ENCODE assay signal across 21 cellular contexts in the genomic region with DNA sequence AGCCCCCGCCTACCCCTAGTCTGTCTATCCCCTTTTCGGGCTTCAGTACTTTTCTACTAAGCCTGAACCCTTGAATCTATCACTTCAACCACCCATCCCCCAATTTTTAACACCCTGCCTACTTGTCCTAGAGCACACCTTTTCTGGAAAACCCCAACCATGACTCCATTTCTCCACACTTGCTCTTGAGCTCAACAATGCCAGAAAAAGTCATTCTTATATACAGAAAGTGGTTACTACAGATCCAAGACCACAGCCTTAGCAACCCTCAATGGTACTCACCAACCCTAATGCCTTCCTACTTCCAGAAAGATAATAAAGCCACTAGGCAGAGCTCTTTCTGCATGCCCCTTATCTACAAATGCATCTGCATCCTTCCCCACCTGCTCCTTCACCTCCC. TPM values are rescaled to one million over a fixed set of nuclear protein-coding genes. Genes with fewer than 3 reads are reported as not detected.
DNase-seq lines count a peak whose midpoint lies in the region; ATAC-seq, FAIRE-seq and TF ChIP-seq lines count a peak whose summit lies in the region.
"Had no signal": no experiment of that assay in that cellular context is flagged by ENCODE, and none has a peak within 500 bp of the region (broad histone marks: within the 10 kb centered on the region; RNA-seq: fewer than 3 reads in every experiment).

No MANE protein-coding gene starts in this region.

- WGBS in HepG2 (ENCODE audit: low lambda C conversion rate), result 79% methylated on average over 2 of the region's 2 CpGs
- no CpG with 5 or more reads among the region's 2 CpGs for WGBS in right lobe of liver (ENCODE audit: insufficient coverage, low coverage, low lambda C conversion rate, missing lambda C conversion rate)

- in situ Hi-C loops in HepG2 (cut with HindIII; ENCODE audit: extremely low pct_ligation_motif_present, low pct_unique_long_range_greater_than_20kb), result no loop called here

- BruUV-seq in HepG2 (replicated peaks; lab: Mats Ljungman, UMichigan) (no TSS peak), PC-9 (replicated peaks; lab: Mats Ljungman, UMichigan) (no TSS peak)

- H3K27ac Mint-ChIP-seq in activated CD4-positive, alpha-beta memory T cell treated with anti-CD3 and anti-CD28 coated beads for 36 hours, result no peak overlapping the region
- H3K27ac Mint-ChIP-seq in activated CD4-positive, alpha-beta memory T cell treated with anti-CD3 and anti-CD28 coated beads, Interleukin-2, amount 10 ng/mL, durations not matched to agents 7 days and 5 days, result no peak overlapping the region
- no peak overlapping the region for H3K27ac Mint-ChIP-seq in stimulated activated naive CD8-positive, alpha-beta T cell treated with anti-CD3 and anti-CD28 coated beads, Interleukin-15, amount 100 ng/mL, for 72 hours
- H3K27ac Mint-ChIP-seq: CD8-positive, alpha-beta T cell had no signal

- H3K27me3 ChIP-seq in HepG2 (ENCODE audit: control insufficient read depth in 1 of 2, insufficient read depth in 2 of 2, low read length in 2 of 2) (no peaks in the 10 kb centered on the region), right lobe of liver (no peaks in the 10 kb centered on the region), WERI-Rb-1 (ENCODE audit: insufficient read depth, low read depth, severe bottlenecking) (no peaks in the 10 kb centered on the region), PC-9 (ENCODE audit: insufficient read depth, low read depth) (no peaks in the 10 kb centered on the region)
- H3K27me3 ChIP-seq: BLaER1 treated with 17β-estradiol and CSF1 and Interleukin-3, amounts not matched to agents 10 nM and 100 nM had no signal

- no peaks in the 10 kb centered on the region for H3K79me2 ChIP-seq in HepG2 (ENCODE audit: insufficient read depth, low read length)
- H3K79me2 ChIP-seq in PC-9 (ENCODE audit: low read depth), result no peaks in the 10 kb centered on the region

- intact Hi-C loops in activated CD4-positive, alpha-beta memory T cell treated with anti-CD3 and anti-CD28 coated beads for 36 hours (cut with micrococcal nuclease), result no loop called here
- intact Hi-C loops in HepG2 (cut with micrococcal nuclease; ENCODE audit: unreplicated experiment), result no loop called here
- intact Hi-C loops in right lobe of liver (cut with DNase I), result no loop called here
- intact Hi-C loops in PC-9 (cut with micrococcal nuclease; ENCODE audit: unreplicated experiment), result no loop called here

- TF ChIP-seq RAD21 in HepG2 (CRISPR knock-in tag; IDR thresholded peaks at IDR 0.05), result no peak

- peak; percentile 13 for DNase-seq in activated CD4-positive, alpha-beta memory T cell treated with anti-CD3 and anti-CD28 coated beads for 36 hours
- DNase-seq in activated CD4-positive, alpha-beta memory T cell treated with anti-CD3 and anti-CD28 coated beads, Interleukin-2, amount 10 ng/mL, durations not matched to agents 7 days and 5 days, result no peak
- DNase-seq in HepG2 (ENCODE audit: low spot score) (no peak), right lobe of liver (no peak), WERI-Rb-1 (no peak), PC-9 (no peak)
- DNase-seq in stimulated activated naive CD8-positive, alpha-beta T cell treated with anti-CD3 and anti-CD28 coated beads, Interleukin-15, amount 100 ng/mL, for 72 hours, result peak in 1 of 2 donors; percentile 23
- DNase-seq: Calu3; CD8-positive, alpha-beta T cell; GF-D8; H7; KG1; NCI-H1417; NCI-H187; NCI-H2107; NCI-H2227 treated with DMSO at 0.1 percent for 48 hours; NCI-H510A treated with DMSO at 0.1 percent for 48 hours; NCI-H82; RPMI8226 had no signal

- peaks cover 1 to 10% of the 10 kb centered on the region in 2 experiments; a peak in 2 of 5 replicates for H3K36me3 ChIP-seq in HepG2 (replicated peaks in 1 of 2; ENCODE audit: control insufficient read depth in 1 of 2, insufficient read depth in 2 of 2, low read length in 2 of 2)
- H3K36me3 ChIP-seq in right lobe of liver, result no peaks in the 10 kb centered on the region
- H3K36me3 ChIP-seq in WERI-Rb-1, result peaks cover 3% of the 10 kb centered on the region; the same call in 1 of the 2 replicates
- H3K36me3 ChIP-seq in PC-9 (ENCODE audit: low read depth), result 0 out of 2 replicates have a peak, but pooled peaks cover 11% of the 10 kb centered on the region

- TF ChIP-seq CTCF in HepG2 (CRISPR knock-in tag; IDR thresholded peaks at IDR 0.05) (no peak), right lobe of liver (IDR thresholded peaks at IDR 0.05) (no peak), WERI-Rb-1 (IDR thresholded peaks at IDR 0.05; ENCODE audit: low read depth, low read length) (no peak), PC-9 (conservative IDR thresholded peaks at IDR 0.05) (no peak)

- no peaks in the 10 kb centered on the region for H3K27me3 Mint-ChIP-seq in activated CD4-positive, alpha-beta memory T cell treated with anti-CD3 and anti-CD28 coated beads for 36 hours
- no peaks in the 10 kb centered on the region for H3K27me3 Mint-ChIP-seq in activated CD4-positive, alpha-beta memory T cell treated with anti-CD3 and anti-CD28 coated beads, Interleukin-2, amount 10 ng/mL, durations not matched to agents 7 days and 5 days
- H3K27me3 Mint-ChIP-seq in stimulated activated naive CD8-positive, alpha-beta T cell treated with anti-CD3 and anti-CD28 coated beads, Interleukin-15, amount 100 ng/mL, for 72 hours, result no peaks in the 10 kb centered on the region

- no peak overlapping the region for H3K4me3 Mint-ChIP-seq in activated CD4-positive, alpha-beta memory T cell treated with anti-CD3 and anti-CD28 coated beads for 36 hours
- no peak overlapping the region for H3K4me3 Mint-ChIP-seq in activated CD4-positive, alpha-beta memory T cell treated with anti-CD3 and anti-CD28 coated beads, Interleukin-2, amount 10 ng/mL, durations not matched to agents 7 days and 5 days
- H3K4me3 Mint-ChIP-seq in stimulated activated naive CD8-positive, alpha-beta T cell treated with anti-CD3 and anti-CD28 coated beads, Interleukin-15, amount 100 ng/mL, for 72 hours, result no peak overlapping the region
- H3K4me3 Mint-ChIP-seq: CD8-positive, alpha-beta T cell had no signal

- H3K36me3 Mint-ChIP-seq in activated CD4-positive, alpha-beta memory T cell treated with anti-CD3 and anti-CD28 coated beads for 36 hours, result no peaks in the 10 kb centered on the region
- no peaks in the 10 kb centered on the region for H3K36me3 Mint-ChIP-seq in activated CD4-positive, alpha-beta memory T cell treated with anti-CD3 and anti-CD28 coated beads, Interleukin-2, amount 10 ng/mL, durations not matched to agents 7 days and 5 days (ENCODE audit: low read depth)

- POLR2A ChIA-PET in activated CD4-positive, alpha-beta memory T cell treated with anti-CD3 and anti-CD28 coated beads for 36 hours (lab: Charles Lee), result no interaction called here
- POLR2A ChIA-PET in activated CD4-positive, alpha-beta memory T cell treated with anti-CD3 and anti-CD28 coated beads, Interleukin-2, amount 10 ng/mL, durations not matched to agents 7 days and 5 days (lab: Charles Lee), result no interaction called here
- POLR2A ChIA-PET in HepG2 (lab: Yijun Ruan, JAX) (interaction anchor here (1.4 to 2.1 kb wide), 2 partner anchors 29 to 36 kb away, joined by 5 to 11 read pairs; no protein-coding TSS in a partner anchor), PC-9 (lab: Charles Lee; ENCODE audit: unreplicated experiment) (interaction anchor here (0.5 kb wide), 1 partner anchor 166 kb away, joined by 3 read pairs; no protein-coding TSS in a partner anchor)

- H3K4me1 ChIP-seq in HepG2 (ENCODE audit: insufficient read depth, low read length), result peaks cover 14% of the 10 kb centered on the region
- H3K4me1 ChIP-seq in right lobe of liver, result no peaks in the 10 kb centered on the region
- H3K4me1 ChIP-seq in PC-9 (replicated peaks; ENCODE audit: insufficient read depth), result no peaks in the 10 kb centered on the region
- H3K4me1 ChIP-seq: A549 had no signal

- no peak for TF ChIP-seq EP300 in HepG2 (IDR thresholded peaks at IDR 0.05; ENCODE audit: low read depth in 2 of 2, low read length in 2 of 2)
- TF ChIP-seq EP300 in HepG2 (CRISPR knock-in tag; IDR thresholded peaks at IDR 0.05; ENCODE audit: borderline replicate concordance), result no peak

- H3F3A ChIP-seq in PC-9 (ENCODE audit: insufficient read depth, low read depth), result no peaks in the 10 kb centered on the region; the same call in 1 of the 2 replicates

- no peak overlapping the region for H3K4me3 ChIP-seq in HepG2 (replicated peaks in 1 of 3; ENCODE audit: insufficient read depth in 1 of 3, low read depth in 2 of 3, low read length in 3 of 3)
- H3K4me3 ChIP-seq in right lobe of liver, result no peak overlapping the region
- no peak overlapping the region for H3K4me3 ChIP-seq in WERI-Rb-1 (ENCODE audit: low read depth, low read length)
- no peak overlapping the region for H3K4me3 ChIP-seq in PC-9
- H3K4me3 ChIP-seq: A549; BLaER1 treated with 17β-estradiol and CSF1 and Interleukin-3, amounts not matched to agents 10 nM and 100 nM had no signal

- H3K4me1 Mint-ChIP-seq in activated CD4-positive, alpha-beta memory T cell treated with anti-CD3 and anti-CD28 coated beads for 36 hours (ENCODE audit: low read depth), result no peaks in the 10 kb centered on the region
- H3K4me1 Mint-ChIP-seq in activated CD4-positive, alpha-beta memory T cell treated with anti-CD3 and anti-CD28 coated beads, Interleukin-2, amount 10 ng/mL, durations not matched to agents 7 days and 5 days, result no peaks in the 10 kb centered on the region
- no peaks in the 10 kb centered on the region for H3K4me1 Mint-ChIP-seq in stimulated activated naive CD8-positive, alpha-beta T cell treated with anti-CD3 and anti-CD28 coated beads, Interleukin-15, amount 100 ng/mL, for 72 hours

- H3K9ac ChIP-seq in HepG2 (ENCODE audit: insufficient read depth, low read depth, low read length), result no peak overlapping the region
- H3K9ac ChIP-seq: BLaER1 treated with 17β-estradiol and CSF1 and Interleukin-3, amounts not matched to agents 10 nM and 100 nM had no signal

- H4K20me1 ChIP-seq in HepG2 (ENCODE audit: insufficient read depth, low read length) (no peaks in the 10 kb centered on the region), PC-9 (ENCODE audit: insufficient read depth) (peaks cover 11% of the 10 kb centered on the region)

- H3K9me3 ChIP-seq in HepG2 (ENCODE audit: low read length) (no peaks in the 10 kb centered on the region), right lobe of liver (no peaks in the 10 kb centered on the region), WERI-Rb-1 (ENCODE audit: severe bottlenecking) (no peaks in the 10 kb centered on the region), PC-9 (ENCODE audit: insufficient read depth, low read depth) (no peaks in the 10 kb centered on the region)
- H3K9me3 ChIP-seq: A549; BLaER1 treated with 17β-estradiol and CSF1 and Interleukin-3, amounts not matched to agents 10 nM and 100 nM had no signal

- ATAC-seq in HepG2 (no peak), right lobe of liver (no peak)
- ATAC-seq in stimulated activated naive CD8-positive, alpha-beta T cell treated with anti-CD3 and anti-CD28 coated beads, Interleukin-15, amount 100 ng/mL, for 72 hours, result peak; percentile 93
- ATAC-seq: A549; CD8-positive, alpha-beta T cell had no signal

- no peaks in the 10 kb centered on the region for H3K9me3 Mint-ChIP-seq in activated CD4-positive, alpha-beta memory T cell treated with anti-CD3 and anti-CD28 coated beads for 36 hours
- no peaks in the 10 kb centered on the region for H3K9me3 Mint-ChIP-seq in activated CD4-positive, alpha-beta memory T cell treated with anti-CD3 and anti-CD28 coated beads, Interleukin-2, amount 10 ng/mL, durations not matched to agents 7 days and 5 days
- H3K9me3 Mint-ChIP-seq in stimulated activated naive CD8-positive, alpha-beta T cell treated with anti-CD3 and anti-CD28 coated beads, Interleukin-15, amount 100 ng/mL, for 72 hours, result no peaks in the 10 kb centered on the region
- H3K9me3 Mint-ChIP-seq: CD8-positive, alpha-beta T cell had no signal

- no peak overlapping the region for H2AFZ ChIP-seq in HepG2 (ENCODE audit: low read length)
- no peak overlapping the region for H2AFZ ChIP-seq in PC-9

- H3K27ac ChIP-seq in HepG2 (ENCODE audit: extremely low read length, insufficient read depth, low read length) (no peak overlapping the region), right lobe of liver (no peak overlapping the region), WERI-Rb-1 (peak overlapping the region; percentile 47), PC-9 (no peak overlapping the region)
- H3K27ac ChIP-seq: A549; BLaER1 treated with 17β-estradiol and CSF1 and Interleukin-3, amounts not matched to agents 10 nM and 100 nM had no signal

- H3K4me2 ChIP-seq in HepG2 (ENCODE audit: low read depth, low read length) (0 out of 2 replicates have a peak overlapping the region, but pooled peaks have one; percentile 3), PC-9 (no peak overlapping the region)
- H3K4me2 ChIP-seq: A549; BLaER1 treated with 17β-estradiol and CSF1 and Interleukin-3, amounts not matched to agents 10 nM and 100 nM had no signal

- TF ChIP-seq POLR2A in HepG2 (IDR thresholded peaks at IDR 0.05; ENCODE audit: insufficient read depth in 1 of 2, low read depth in 2 of 2, low read length in 2 of 2) (no peak), right lobe of liver (IDR thresholded peaks at IDR 0.05) (no peak)

- no peak for FAIRE-seq in HepG2 (lab: Jason Lieb, UNC)
- FAIRE-seq: A549 had no signal

- H3K9me2 ChIP-seq in PC-9 (ENCODE audit: insufficient read depth), result no peaks in the 10 kb centered on the region

- CTCF ChIA-PET in activated CD4-positive, alpha-beta memory T cell treated with anti-CD3 and anti-CD28 coated beads for 36 hours (lab: Charles Lee), result interaction anchor here (0.6 to 1.8 kb wide), 3 partner anchors 14 to 410 kb away, joined by 3 to 5 read pairs (median 3); no protein-coding TSS in a partner anchor
- CTCF ChIA-PET in activated CD4-positive, alpha-beta memory T cell treated with anti-CD3 and anti-CD28 coated beads, Interleukin-2, amount 10 ng/mL, durations not matched to agents 7 days and 5 days (lab: Charles Lee), result no interaction called here
- CTCF ChIA-PET in HepG2 (lab: Yijun Ruan, JAX; ENCODE audit: low intra/inter-chr PET ratio, low total read pairs), result no interaction called here
- CTCF ChIA-PET in PC-9 (lab: Charles Lee), result no interaction called here

RNA-seq across cellular contexts. Expression of gene DMAP1, which starts 41.1 kb away (rescaled TPM):
- total RNA-seq in activated CD4-positive, alpha-beta memory T cell treated with anti-CD3 and anti-CD28 coated beads for 36 hours, result 10 to 100 TPM; 31.1 to 32.8 TPM
- total RNA-seq in activated CD4-positive, alpha-beta memory T cell treated with anti-CD3 and anti-CD28 coated beads, Interleukin-2, amount 10 ng/mL, durations not matched to agents 7 days and 5 days, result 10 to 100 TPM; 39.6 to 40.2 TPM
- 17.5 and 17.6 TPM in 2 replicates for total RNA-seq in HepG2 (2016; rRNA removed; fragmentation: Illumina TruSeq; extraction: Trizol)
- 3.8 and 4.1 TPM in 2 replicates for total RNA-seq in HepG2 (2016; cell fraction: cytosol; rRNA removed; fragmentation: Illumina TruSeq; extraction: Trizol; ENCODE audit: low read depth)
- total RNA-seq in HepG2 (2016; cell fraction: insoluble cytoplasmic fraction; rRNA removed; fragmentation: Illumina TruSeq; extraction: Trizol), result 14.9 and 16.7 TPM in 2 replicates
- total RNA-seq in HepG2 (2016; cell fraction: membrane; rRNA removed; fragmentation: Illumina TruSeq; extraction: Trizol), result 6.2 and 6.9 TPM in 2 replicates
- 21.6 and 21.7 TPM in 2 replicates for total RNA-seq in HepG2 (2016; cell fraction: nucleus; rRNA removed; fragmentation: Illumina TruSeq; extraction: Trizol)
- 32.7 and 35.9 TPM in 2 replicates for polyA plus RNA-seq in HepG2 (2011; rRNA removed)
- 29.2 and 38.0 TPM in 2 replicates for polyA plus RNA-seq in HepG2 (2011; cell fraction: cytosol; rRNA removed)
- 94.5 and 103 TPM in 2 replicates for polyA plus RNA-seq in HepG2 (2011; cell fraction: nucleus; rRNA removed)
- polyA plus RNA-seq in HepG2 (2012), result 17.8 and 20.9 TPM in 2 replicates
- polyA plus RNA-seq in HepG2 (2016; cell fraction: cytosol; fragmentation: Illumina TruSeq; extraction: Trizol; ENCODE audit: low read depth), result 4.4 and 5.5 TPM in 2 replicates
- 25.6 and 29.7 TPM in 2 replicates for polyA plus RNA-seq in HepG2 (2016; cell fraction: insoluble cytoplasmic fraction; fragmentation: Illumina TruSeq; extraction: Trizol; ENCODE audit: low read depth)
- 5.7 and 6.1 TPM in 2 replicates for polyA plus RNA-seq in HepG2 (2016; cell fraction: membrane; fragmentation: Illumina TruSeq; extraction: Trizol; ENCODE audit: low read depth)
- polyA plus RNA-seq in HepG2 (2016; cell fraction: nucleus; fragmentation: Illumina TruSeq; extraction: Trizol; ENCODE audit: insufficient read depth, low read depth), result 56.4 and 59.5 TPM in 2 replicates
- polyA minus RNA-seq in HepG2 (2011; rRNA and poly(A)+ RNA removed; ENCODE audit: low replicate concordance), result 39.7 and 110 TPM in 2 replicates
- polyA minus RNA-seq in HepG2 (2011; cell fraction: cytosol; rRNA and poly(A)+ RNA removed), result 16.4 and 17.9 TPM in 2 replicates
- 36.8 and 45.8 TPM in 2 replicates for polyA minus RNA-seq in HepG2 (2011; cell fraction: nucleus; rRNA and poly(A)+ RNA removed)
- 10 to 100 TPM; 16.2 to 27.8 (median 23.3) TPM for total RNA-seq in right lobe of liver
- 54.2 and 68.4 TPM in 2 replicates for total RNA-seq in PC-9 (2021)

Comparison
In these comparisons a context has a peak if more than half of its experiments do, and no peak if none do; other contexts are left out.
1. POLR2A ChIA-PET loops: an anchor here in HepG2 (1.4 to 2.1 kb wide) and PC-9 (0.5 kb wide); none called in activated CD4-positive, alpha-beta memory T cell treated with anti-CD3 and anti-CD28 coated beads for 36 hours and activated CD4-positive, alpha-beta memory T cell treated with anti-CD3 and anti-CD28 coated beads, Interleukin-2, amount 10 ng/mL, durations not matched to agents 7 days and 5 days.